Comparison of ENCODE assay signal across 8 cellular contexts in genomic region chr2:71157124-71157802, GRCh38. TPM values are rescaled to one million over a fixed set of nuclear protein-coding genes. Genes with fewer than 3 reads are reported as not detected.
DNase-seq lines count a peak whose midpoint lies in the region; ATAC-seq and TF ChIP-seq lines count a peak whose summit lies in the region.

No MANE protein-coding gene starts in this region.

- H3K9me3 Mint-ChIP-seq in activated T-cell treated with anti-CD3 and anti-CD28 coated beads, Interleukin-2, amount 50 U/mL, for 4 hours = no peaks in the 10 kb centered on the region

- H3K4me3 ChIP-seq in BLaER1 treated with 17β-estradiol and CSF1 and Interleukin-3, amounts not matched to agents 10 nM and 100 nM = peak overlapping the region in 1 of 10 experiments; percentile 19; a peak in 2 of 20 replicates
- H3K4me3 ChIP-seq in neuronal stem cell (ENCODE audit: low read length in 2 of 2) = no peak overlapping the region

- H2BK5ac ChIP-seq in neuronal stem cell (ENCODE audit: low read length) = no peak overlapping the region

- H3K23ac ChIP-seq in neuronal stem cell (ENCODE audit: low read depth, low read length, poor library complexity) = no peak overlapping the region

- H3K9me3 ChIP-seq in BLaER1 treated with 17β-estradiol and CSF1 and Interleukin-3, amounts not matched to agents 10 nM and 100 nM (replicated peaks in 1 of 11) = no peaks in the 10 kb centered on the region
- no peaks in the 10 kb centered on the region for H3K9me3 ChIP-seq in neuronal stem cell (replicated peaks in 1 of 2; ENCODE audit: control insufficient read depth in 2 of 2, insufficient read depth in 1 of 2, low read depth in 1 of 2, low read length in 2 of 2)

- H3K27me3 ChIP-seq in BLaER1 treated with 17β-estradiol and CSF1 and Interleukin-3, amounts not matched to agents 10 nM and 100 nM = no peaks in the 10 kb centered on the region
- H3K27me3 ChIP-seq in neuronal stem cell (ENCODE audit: control insufficient read depth in 3 of 3, insufficient read depth in 3 of 3, low read depth in 1 of 3, low read length in 3 of 3) = peaks cover 0 to 8% (median 0%) of the 10 kb centered on the region in 3 experiments

- peak; percentile 68 for DNase-seq in GM20000 (ENCODE audit: low spot score)
- DNase-seq in NOMO-1 (lab: John Stamatoyannopoulos, UW; ENCODE audit: unreplicated experiment in 2 of 2) = peak; percentile 21 to 27
- peak; percentile 58 for DNase-seq in activated T-cell treated with anti-CD3 and anti-CD28 coated beads, Interleukin-2, amount 50 U/mL, for 4 hours
- DNase-seq in fibroblast of the conjunctiva (ENCODE audit: low read depth) = peak; percentile 10
- peak; percentile 77 for DNase-seq in neuronal stem cell (ENCODE audit: low spot score)
- DNase-seq in substantia nigra (lab: John Stamatoyannopoulos, UW) = peak in 37 of 49 donors; percentile 5 to 73 (median 34)

- no peak overlapping the region for H3K27ac ChIP-seq in BLaER1 treated with 17β-estradiol and CSF1 and Interleukin-3, amounts not matched to agents 10 nM and 100 nM
- no peak overlapping the region for H3K27ac ChIP-seq in neuronal stem cell (replicated peaks; ENCODE audit: low read length)
- H3K27ac ChIP-seq in substantia nigra (ENCODE audit: low read depth, low read length, poor library complexity, severe bottlenecking) = no peak overlapping the region

- no peak overlapping the region for H3K4me3 Mint-ChIP-seq in activated T-cell treated with anti-CD3 and anti-CD28 coated beads, Interleukin-2, amount 50 U/mL, for 4 hours

- no peaks in the 10 kb centered on the region for H3K79me1 ChIP-seq in neuronal stem cell (ENCODE audit: low read depth, low read length)

- H3K18ac ChIP-seq in neuronal stem cell (ENCODE audit: low read length) = peak overlapping the region; percentile 77

- no peak overlapping the region for H2BK120ac ChIP-seq in neuronal stem cell (ENCODE audit: low read depth, low read length)

- peak; percentile 86 to 88 for ATAC-seq in activated T-cell treated with anti-CD3 and anti-CD28 coated beads, Interleukin-2, amount 50 U/mL, for 4 hours
- ATAC-seq in HG03159 (IDR thresholded peaks at IDR 0.05; ENCODE audit: unreplicated experiment) = no peak

- WGBS in neuronal stem cell (ENCODE audit: extremely low coverage in 2 of 2, insufficient read length in 2 of 2, insufficient replicate concordance in 1 of 2), 2 donors = no CpG with 5 or more reads among the region's 16 CpGs

- H2BK12ac ChIP-seq in neuronal stem cell (ENCODE audit: low read length) = no peak overlapping the region

- no peak overlapping the region for H2BK15ac ChIP-seq in neuronal stem cell (ENCODE audit: low read length)

- no peak overlapping the region for H4K91ac ChIP-seq in neuronal stem cell (ENCODE audit: low read depth, low read length, poor library complexity)

- peak overlapping the region in 9 of 11 experiments; percentile 12 to 89 (median 56); a peak in 14 of 22 replicates for H3K4me2 ChIP-seq in BLaER1 treated with 17β-estradiol and CSF1 and Interleukin-3, amounts not matched to agents 10 nM and 100 nM
- no peak overlapping the region for H3K4me2 ChIP-seq in neuronal stem cell (ENCODE audit: insufficient read depth, low read length, poor library complexity, severe bottlenecking)

- H3K14ac ChIP-seq in neuronal stem cell (ENCODE audit: low read length) = no peak overlapping the region

- H3K9ac ChIP-seq in BLaER1 treated with 17β-estradiol and CSF1 and Interleukin-3, amounts not matched to agents 10 nM and 100 nM = 0 out of 22 replicates have a peak overlapping the region, but pooled peaks of 1 of the 11 experiments have one; percentile 28
- peak overlapping the region; percentile 27 for H3K9ac ChIP-seq in neuronal stem cell (ENCODE audit: low read depth, low read length, poor library complexity)

- peak overlapping the region; percentile 57 for H2AFZ ChIP-seq in neuronal stem cell (ENCODE audit: low read length)

- H3K36me3 Mint-ChIP-seq in activated T-cell treated with anti-CD3 and anti-CD28 coated beads, Interleukin-2, amount 50 U/mL, for 4 hours (ENCODE audit: insufficient read depth) = no peaks in the 10 kb centered on the region

- peaks cover 6% of the 10 kb centered on the region for H3K4me1 Mint-ChIP-seq in activated T-cell treated with anti-CD3 and anti-CD28 coated beads, Interleukin-2, amount 50 U/mL, for 4 hours (ENCODE audit: low read depth)

- no peaks in the 10 kb centered on the region for H4K20me1 ChIP-seq in BLaER1 treated with 17β-estradiol and CSF1 and Interleukin-3, amounts not matched to agents 10 nM and 100 nM

- H2AK5ac ChIP-seq in neuronal stem cell (ENCODE audit: low read depth, low read length) = no peak overlapping the region

- H4K8ac ChIP-seq in neuronal stem cell (ENCODE audit: low read depth, low read length) = no peak overlapping the region

- H3K4me1 ChIP-seq in BLaER1 treated with 17β-estradiol and CSF1 and Interleukin-3, amounts not matched to agents 10 nM and 100 nM = peaks cover 0 to 8% (median 2%) of the 10 kb centered on the region in 10 experiments; a peak in 3 of 20 replicates
- H3K4me1 ChIP-seq in neuronal stem cell (ENCODE audit: control insufficient read depth in 2 of 2, insufficient read depth in 1 of 2, low read depth in 1 of 2, low read length in 2 of 2) = peaks cover 4 to 7% of the 10 kb centered on the region in 2 donors

- H3K36me3 ChIP-seq in BLaER1 treated with 17β-estradiol and CSF1 and Interleukin-3, amounts not matched to agents 10 nM and 100 nM = no peaks in the 10 kb centered on the region
- no peaks in the 10 kb centered on the region for H3K36me3 ChIP-seq in neuronal stem cell (replicated peaks in 1 of 2; ENCODE audit: control insufficient read depth in 2 of 2, insufficient read depth in 2 of 2, low read length in 2 of 2)

- no peak overlapping the region for H3K4ac ChIP-seq in neuronal stem cell (ENCODE audit: low read length)

- TF ChIP-seq CTCF in GM20000 (IDR thresholded peaks at IDR 0.05; ENCODE audit: extremely low read depth, missing control alignments) = peak; percentile 48

- peaks cover 4% of the 10 kb centered on the region for H3K27me3 Mint-ChIP-seq in activated T-cell treated with anti-CD3 and anti-CD28 coated beads, Interleukin-2, amount 50 U/mL, for 4 hours (ENCODE audit: low read depth)

RNA-seq across cellular contexts. Expression of gene MPHOSPH10, which starts 26.8 kb away (rescaled TPM):
- 10 to 100 TPM; 85.0 to 90.0 (median 85.7) TPM for total RNA-seq in activated T-cell treated with anti-CD3 and anti-CD28 coated beads, Interleukin-2, amount 50 U/mL, for 4 hours
- 29.5 TPM for polyA plus RNA-seq in neuronal stem cell (2013, experiment 1 of 2)
- polyA plus RNA-seq in neuronal stem cell (2013, experiment 2 of 2) = 30.3 TPM

RNA-seq across cellular contexts. Expression of gene MCEE, which starts 27.2 kb away (rescaled TPM):
- total RNA-seq in activated T-cell treated with anti-CD3 and anti-CD28 coated beads, Interleukin-2, amount 50 U/mL, for 4 hours = 10 to 100 TPM in 1 of 3 donors, 1 to 10 TPM in 2; 8.4 to 10.6 (median 8.6) TPM
- 12.6 TPM for polyA plus RNA-seq in neuronal stem cell (2013, experiment 1 of 2)
- 11.9 TPM for polyA plus RNA-seq in neuronal stem cell (2013, experiment 2 of 2)

Comparison
In these comparisons a context has a peak if more than half of its experiments do, and no peak if none do; other contexts are left out.
1. DNase-seq: peak in every context shown above with its lines; median percentile 77 in neuronal stem cell; 68 in GM20000; 58 in activated T-cell treated with anti-CD3 and anti-CD28 coated beads, Interleukin-2, amount 50 U/mL, for 4 hours; 34 in substantia nigra; 24 in NOMO-1; 10 in fibroblast of the conjunctiva.